ENCODE assay signal across 21 cellular contexts in the genomic region with DNA sequence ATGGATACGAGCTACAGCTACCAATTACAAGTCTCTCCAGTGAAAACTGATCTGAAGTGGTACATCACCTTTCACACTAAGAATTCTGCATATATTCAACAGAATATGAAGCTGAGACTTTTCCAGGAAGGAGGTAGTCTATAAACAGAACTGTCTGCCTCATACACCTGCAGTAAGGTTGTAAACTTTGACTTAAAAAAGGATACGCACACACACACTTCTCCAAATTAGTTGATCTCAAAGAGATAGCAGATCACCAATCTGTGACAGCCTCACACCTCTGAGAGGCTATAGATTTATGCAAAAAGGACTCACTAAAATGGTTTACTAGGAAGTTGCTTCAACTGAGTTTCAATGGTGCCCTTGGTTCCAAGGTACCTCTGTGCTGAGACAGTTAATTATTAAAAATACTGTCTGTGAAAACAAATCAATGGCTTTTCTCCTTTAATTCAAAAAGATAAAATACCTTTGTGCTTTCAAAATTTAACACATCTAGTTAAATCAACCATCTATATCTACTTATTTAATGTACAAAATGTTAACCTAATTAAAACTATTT. TPM values are rescaled to one million over a fixed set of nuclear protein-coding genes. Genes with fewer than 3 reads are reported as not detected.
DNase-seq lines count a peak whose midpoint lies in the region; ATAC-seq, FAIRE-seq and TF ChIP-seq lines count a peak whose summit lies in the region.
"Had no signal": no experiment of that assay in that cellular context is flagged by ENCODE, and none has a peak within 500 bp of the region (broad histone marks: within the 10 kb centered on the region; RNA-seq: fewer than 3 reads in every experiment).

No MANE protein-coding gene starts in this region.

- no peak for TF ChIP-seq POLR2A in GM12891 (IDR thresholded peaks at IDR 0.05; ENCODE audit: low read depth, low read length)

- no peaks in the 10 kb centered on the region for H3K27me3 Mint-ChIP-seq in activated naive CD8-positive, alpha-beta T cell
- H3K27me3 Mint-ChIP-seq in activated naive CD8-positive, alpha-beta T cell treated with anti-CD3 and anti-CD28 coated beads for 36 hours = no peaks in the 10 kb centered on the region
- H3K27me3 Mint-ChIP-seq in activated CD8-positive, alpha-beta T cell treated with anti-CD3 and anti-CD28 coated beads, Interleukin-2, amount 10 ng/mL, durations not matched to agents 7 days and 5 days (ENCODE audit: low read depth) = no peaks in the 10 kb centered on the region
- H3K27me3 Mint-ChIP-seq in nephron (ENCODE audit: low read depth) (no peaks in the 10 kb centered on the region), HFFc6 (ENCODE audit: insufficient read depth) (no peaks in the 10 kb centered on the region), chondrocyte (ENCODE audit: low read depth) (no peaks in the 10 kb centered on the region)

- no peaks in the 10 kb centered on the region for H3K9me3 Mint-ChIP-seq in activated naive CD8-positive, alpha-beta T cell (ENCODE audit: low read depth)
- H3K9me3 Mint-ChIP-seq in activated naive CD8-positive, alpha-beta T cell treated with anti-CD3 and anti-CD28 coated beads for 36 hours = no peaks in the 10 kb centered on the region
- H3K9me3 Mint-ChIP-seq in activated CD8-positive, alpha-beta T cell treated with anti-CD3 and anti-CD28 coated beads, Interleukin-2, amount 10 ng/mL, durations not matched to agents 7 days and 5 days (ENCODE audit: insufficient read depth) = no peaks in the 10 kb centered on the region
- no peaks in the 10 kb centered on the region for H3K9me3 Mint-ChIP-seq in nephron
- no peaks in the 10 kb centered on the region for H3K9me3 Mint-ChIP-seq in HFFc6
- no peaks in the 10 kb centered on the region for H3K9me3 Mint-ChIP-seq in chondrocyte (ENCODE audit: low read depth)

- no peak for DNase-seq in activated naive CD8-positive, alpha-beta T cell treated with anti-CD3 and anti-CD28 coated beads for 36 hours
- DNase-seq in GM12891 (ENCODE audit: insufficient read length, low spot score) = no peak
- no peak for DNase-seq in activated CD8-positive, alpha-beta T cell treated with anti-CD3 and anti-CD28 coated beads, Interleukin-2, amount 10 ng/mL, durations not matched to agents 7 days and 5 days
- no peak for DNase-seq in HFFc6
- DNase-seq in chondrocyte (ENCODE audit: low spot score) = no peak
- DNase-seq: DMS 273 treated with DMSO at 0.1 percent for 48 hours, GF-D8, GOT3, NCI-H1092 treated with DMSO at 0.1 percent for 48 hours, NCI-H146, NCI-H2081, NCI-H2171 treated with DMSO at 0.1 percent for 48 hours, NCI-H446 treated with DMSO at 0.1 percent for 48 hours, NCI-H69 had no signal

- H3K4me3 Mint-ChIP-seq in activated naive CD8-positive, alpha-beta T cell = no peak overlapping the region
- H3K4me3 Mint-ChIP-seq in activated naive CD8-positive, alpha-beta T cell treated with anti-CD3 and anti-CD28 coated beads for 36 hours = no peak overlapping the region
- no peak overlapping the region for H3K4me3 Mint-ChIP-seq in activated CD8-positive, alpha-beta T cell treated with anti-CD3 and anti-CD28 coated beads, Interleukin-2, amount 10 ng/mL, durations not matched to agents 7 days and 5 days
- no peak overlapping the region for H3K4me3 Mint-ChIP-seq in nephron
- no peak overlapping the region for H3K4me3 Mint-ChIP-seq in HFFc6
- no peak overlapping the region for H3K4me3 Mint-ChIP-seq in chondrocyte (ENCODE audit: unreplicated experiment)

- H3K27ac Mint-ChIP-seq in activated naive CD8-positive, alpha-beta T cell = peak overlapping the region; percentile 80
- no peak overlapping the region for H3K27ac Mint-ChIP-seq in activated naive CD8-positive, alpha-beta T cell treated with anti-CD3 and anti-CD28 coated beads for 36 hours
- peak overlapping the region; percentile 50 for H3K27ac Mint-ChIP-seq in activated CD8-positive, alpha-beta T cell treated with anti-CD3 and anti-CD28 coated beads, Interleukin-2, amount 10 ng/mL, durations not matched to agents 7 days and 5 days
- peak overlapping the region; percentile 35 to 79 (median 39) for H3K27ac Mint-ChIP-seq in nephron
- H3K27ac Mint-ChIP-seq in HFFc6 = no peak overlapping the region
- H3K27ac Mint-ChIP-seq in chondrocyte (ENCODE audit: unreplicated experiment) = no peak overlapping the region

- ATAC-seq in activated CD8-positive, alpha-beta T cell treated with anti-CD3 and anti-CD28 coated beads, Interleukin-2, amount 10 ng/mL, durations not matched to agents 7 days and 5 days = no peak
- no peak for ATAC-seq in GM21529 (IDR thresholded peaks at IDR 0.05; ENCODE audit: unreplicated experiment)
- ATAC-seq: A549, HCT116, Right ventricle myocardium inferior had no signal

- H3K4me1 Mint-ChIP-seq in activated naive CD8-positive, alpha-beta T cell (ENCODE audit: low read depth) = peaks cover 60% of the 10 kb centered on the region
- peaks cover 48% of the 10 kb centered on the region for H3K4me1 Mint-ChIP-seq in activated naive CD8-positive, alpha-beta T cell treated with anti-CD3 and anti-CD28 coated beads for 36 hours
- H3K4me1 Mint-ChIP-seq in activated CD8-positive, alpha-beta T cell treated with anti-CD3 and anti-CD28 coated beads, Interleukin-2, amount 10 ng/mL, durations not matched to agents 7 days and 5 days (ENCODE audit: low read depth) = peaks cover 30% of the 10 kb centered on the region
- H3K4me1 Mint-ChIP-seq in nephron (peaks cover 6% of the 10 kb centered on the region), HFFc6 (ENCODE audit: low read depth) (peaks cover 25% of the 10 kb centered on the region), chondrocyte (ENCODE audit: low read depth) (peaks cover 15% of the 10 kb centered on the region)

- H3K36me3 Mint-ChIP-seq in activated naive CD8-positive, alpha-beta T cell = peaks cover 11% of the 10 kb centered on the region
- peaks cover 26% of the 10 kb centered on the region for H3K36me3 Mint-ChIP-seq in activated naive CD8-positive, alpha-beta T cell treated with anti-CD3 and anti-CD28 coated beads for 36 hours
- peaks cover 64% of the 10 kb centered on the region for H3K36me3 Mint-ChIP-seq in activated CD8-positive, alpha-beta T cell treated with anti-CD3 and anti-CD28 coated beads, Interleukin-2, amount 10 ng/mL, durations not matched to agents 7 days and 5 days (ENCODE audit: low read depth)
- H3K36me3 Mint-ChIP-seq in nephron (ENCODE audit: low read depth) (peaks cover 69% of the 10 kb centered on the region), HFFc6 (ENCODE audit: low read depth) (peaks cover 16% of the 10 kb centered on the region; the same call in 1 of the 2 replicates), chondrocyte (ENCODE audit: low read depth) (peaks cover 18% of the 10 kb centered on the region)

- peak; percentile 16 for FAIRE-seq in GM12891 (lab: Jason Lieb, UNC)
- FAIRE-seq: A549, RCC 7860 had no signal

- CTCF ChIA-PET in activated CD8-positive, alpha-beta T cell treated with anti-CD3 and anti-CD28 coated beads, Interleukin-2, amount 10 ng/mL, durations not matched to agents 7 days and 5 days (lab: Charles Lee) = interaction anchor here (1.2 to 3.0 kb wide), 5 partner anchors 13 to 45 kb away, joined by 3 to 10 read pairs (median 5); a partner anchor contains a TSS

- POLR2A ChIA-PET in activated CD8-positive, alpha-beta T cell treated with anti-CD3 and anti-CD28 coated beads, Interleukin-2, amount 10 ng/mL, durations not matched to agents 7 days and 5 days (lab: Charles Lee) = interaction anchor here (0.7 to 1.5 kb wide), 2 partner anchors 17 to 39 kb away, joined by 3 to 8 read pairs; no protein-coding TSS in a partner anchor

- no peak for TF ChIP-seq CTCF in nephron (IDR thresholded peaks at IDR 0.05; ENCODE audit: unreplicated experiment in 3 of 3)
- no peak for TF ChIP-seq CTCF in HFFc6 (IDR thresholded peaks at IDR 0.05)
- no peak for TF ChIP-seq CTCF in chondrocyte (IDR thresholded peaks at IDR 0.05)

TF ChIP-seq in GM12891, 5 proteins besides CTCF, POLR2A, EP300 and RAD21:
- TF ChIP-seq PAX5 (IDR thresholded peaks at IDR 0.05; ENCODE audit: insufficient read depth, low read length, severe bottlenecking) = no peak
- TF ChIP-seq POLR2AphosphoS5 (IDR thresholded peaks at IDR 0.05; ENCODE audit: low read depth, low read length) = no peak
- TF ChIP-seq POU2F2 (IDR thresholded peaks at IDR 0.05; ENCODE audit: low read depth, low read length) = no peak
- TF ChIP-seq TAF1 (IDR thresholded peaks at IDR 0.05; ENCODE audit: low read depth, low read length) = no peak
- no peak for TF ChIP-seq SPI1 (IDR thresholded peaks at IDR 0.05; ENCODE audit: low read depth, low read length)

RNA-seq across cellular contexts. Expression of a gene that starts 17.9 kb away (rescaled TPM):
- total RNA-seq in activated naive CD8-positive, alpha-beta T cell treated with anti-CD3 and anti-CD28 coated beads for 36 hours = 10 to 100 TPM; 71.0 to 76.9 TPM
- 5.5 TPM for polyA plus RNA-seq in GM12891 (2012; ENCODE audit: low read depth, missing spikeins)
- 10 to 100 TPM; 95.2 to 97.5 TPM for total RNA-seq in activated CD8-positive, alpha-beta T cell treated with anti-CD3 and anti-CD28 coated beads, Interleukin-2, amount 10 ng/mL, durations not matched to agents 7 days and 5 days
- 10 to 100 TPM; 32.9 to 37.6 (median 35.6) TPM for total RNA-seq in HFFc6 (2021; fragmentation: NEBNext Ultra II Directional; extraction: Animal tissue kit (Norgen Biotek cat#: 25700))
- total RNA-seq in chondrocyte = 33.0 to 37.2 TPM (median 35.6 TPM) in 3 replicates

Comparison
In these comparisons a context has a peak if more than half of its experiments do, and no peak if none do; other contexts are left out.
1. H3K27ac Mint-ChIP-seq: peak in activated naive CD8-positive, alpha-beta T cell (single experiment), activated CD8-positive, alpha-beta T cell treated with anti-CD3 and anti-CD28 coated beads, Interleukin-2, amount 10 ng/mL, durations not matched to agents 7 days and 5 days (single experiment) and nephron (3 of 3); none in activated naive CD8-positive, alpha-beta T cell treated with anti-CD3 and anti-CD28 coated beads for 36 hours (single experiment), HFFc6 (single experiment) and chondrocyte (single experiment).